Comparison of ENCODE assay signal across 14 cellular contexts in genomic region chr2:223846524-223846923, GRCh38. TPM values are rescaled to one million over a fixed set of nuclear protein-coding genes. Genes with fewer than 3 reads are reported as not detected.
DNase-seq lines count a peak whose midpoint lies in the region; TF ChIP-seq lines count a peak whose summit lies in the region.
"Had no signal": no experiment of that assay in that cellular context is flagged by ENCODE, and none has a peak within 500 bp of the region (broad histone marks: within the 10 kb centered on the region; RNA-seq: fewer than 3 reads in every experiment).

No MANE protein-coding gene starts in this region.

- H3K4me1 Mint-ChIP-seq in MCF 10A (ENCODE audit: insufficient read depth, unreplicated experiment): peaks cover 9% of the 10 kb centered on the region

- TF ChIP-seq CTCF in MCF 10A (IDR thresholded peaks at IDR 0.05; ENCODE audit: unreplicated experiment): no peak
- TF ChIP-seq CTCF in breast epithelium (IDR thresholded peaks at IDR 0.05): no peak

- no peak overlapping the region for H3K4me3 ChIP-seq in breast epithelium
- no peak overlapping the region for H3K4me3 ChIP-seq in adipocyte (ENCODE audit: low read length)
- no peak overlapping the region for H3K4me3 ChIP-seq in H7 (ENCODE audit: insufficient read depth, low read depth, low read length)
- H3K4me3 ChIP-seq: adrenal gland had no signal

- H3K27me3 ChIP-seq in breast epithelium: no peaks in the 10 kb centered on the region
- no peaks in the 10 kb centered on the region for H3K27me3 ChIP-seq in adipocyte (replicated peaks; ENCODE audit: control insufficient read depth, insufficient read depth, low read length)
- no peaks in the 10 kb centered on the region for H3K27me3 ChIP-seq in H7 (ENCODE audit: control insufficient read depth, insufficient read depth, low read length)
- H3K27me3 ChIP-seq: adrenal gland had no signal

- no TSS peak for BruUV-seq in MCF 10A (replicated peaks; lab: Mats Ljungman, UMichigan)

- POLR2A ChIA-PET in MCF 10A (lab: Yijun Ruan, JAX): interaction anchor here (0.7 to 1.1 kb wide), 3 partner anchors 8 to 12 kb away, joined by 3 to 5 read pairs (median 4); no protein-coding TSS in a partner anchor

- H3K4me3 Mint-ChIP-seq in MCF 10A (ENCODE audit: unreplicated experiment): no peak overlapping the region

- no peak overlapping the region for H3K27ac ChIP-seq in breast epithelium
- H3K27ac ChIP-seq: adrenal gland had no signal

- H3K4me1 ChIP-seq in breast epithelium: no peaks in the 10 kb centered on the region
- no peaks in the 10 kb centered on the region for H3K4me1 ChIP-seq in adipocyte (ENCODE audit: control insufficient read depth, insufficient read depth, low read length)
- H3K4me1 ChIP-seq: adrenal gland had no signal

- H3K36me3 ChIP-seq in breast epithelium: no peaks in the 10 kb centered on the region
- H3K36me3 ChIP-seq in adipocyte (ENCODE audit: control insufficient read depth, insufficient read depth, low read length, severe bottlenecking): peaks cover 8% of the 10 kb centered on the region
- H3K36me3 ChIP-seq in H7 (replicated peaks; ENCODE audit: control insufficient read depth, insufficient read depth, low read length): no peaks in the 10 kb centered on the region; the same call in 1 of the 2 replicates
- H3K36me3 ChIP-seq: adrenal gland had no signal

- no peaks in the 10 kb centered on the region for H3K27me3 Mint-ChIP-seq in MCF 10A (ENCODE audit: insufficient read depth, unreplicated experiment)

- TF ChIP-seq POLR2A in breast epithelium (IDR thresholded peaks at IDR 0.05): no peak

- H3K27ac Mint-ChIP-seq in MCF 10A (ENCODE audit: low read depth, unreplicated experiment): peak overlapping the region; percentile 86

- H3K9me3 ChIP-seq in breast epithelium (no peaks in the 10 kb centered on the region), adipocyte (ENCODE audit: control insufficient read depth, low read length) (no peaks in the 10 kb centered on the region)
- H3K9me3 ChIP-seq: adrenal gland had no signal

- CTCF ChIA-PET in MCF 10A (lab: Yijun Ruan, JAX): interaction anchor here (1.4 kb wide), 1 partner anchor 8 kb away, joined by 4 read pairs; no protein-coding TSS in a partner anchor

- H3K36me3 Mint-ChIP-seq in MCF 10A (ENCODE audit: insufficient read depth, unreplicated experiment): peaks cover 15% of the 10 kb centered on the region

- intact Hi-C loops in MCF 10A (cut with micrococcal nuclease): no loop called here
- intact Hi-C loops in breast epithelium (cut with DNase I; ENCODE audit: low total_unique reads): no loop called here

- DNase-seq in MCF 10A (ENCODE audit: unreplicated experiment) (no peak), breast epithelium (ENCODE audit: low spot score in 2 of 2) (no peak), adipocyte (ENCODE audit: low read depth) (peak; percentile 78), glomerular visceral epithelial cell (ENCODE audit: extremely low spot score) (peak; percentile 72), NCI-H1105 (lab: John Stamatoyannopoulos, UW) (no peak), T-helper 2 cell (no peak), H7 (no peak)
- DNase-seq in activated CD4-positive, CD25-positive, alpha-beta regulatory T cell treated with anti-CD3 and anti-CD28 coated beads, Interleukin-2, amount 50 U/mL, for 72 hours: no peak
- DNase-seq: 8988T; adrenal gland; NCI-H1930; nucleus accumbens; stimulated activated CD4-positive, alpha-beta T cell treated with anti-CD3 and anti-CD28 coated beads, Interleukin-1b, Interleukin-23, amount 100 ng/mL, for 48 hours; stimulated activated naive CD4-positive, alpha-beta T cell treated with Interleukin-2 at 50 U/mL for 16 hours had no signal

- no peak overlapping the region for H3K9ac ChIP-seq in adipocyte (ENCODE audit: low read length)

- H3K9me3 Mint-ChIP-seq in MCF 10A (ENCODE audit: unreplicated experiment): peaks cover 10% of the 10 kb centered on the region

RNA-seq across cellular contexts. Expression of gene AP1S3, which starts 9.1 kb away (rescaled TPM):
- total RNA-seq in MCF 10A (2022) (56.9 and 57.7 TPM in 2 replicates), breast epithelium (1 to 10 TPM; 2.1 to 9.5 (median 4.7) TPM)
- 3.3 and 4.6 TPM in 2 replicates for total RNA-seq in H7 (2014; rRNA removed; shearing (Covaris generic))

Comparison
In these comparisons a context has a peak if more than half of its experiments do, and no peak if none do; other contexts are left out.
1. DNase-seq: peak in adipocyte (single experiment) and glomerular visceral epithelial cell (single experiment); none in MCF 10A (single experiment), breast epithelium (0 of 2), NCI-H1105 (single experiment), T-helper 2 cell (0 of 5), H7 (single experiment) and activated CD4-positive, CD25-positive, alpha-beta regulatory T cell treated with anti-CD3 and anti-CD28 coated beads, Interleukin-2, amount 50 U/mL, for 72 hours (single experiment).